33 cellular contexts compared by ENCODE assay signal in genomic region chr2:214601852-214602251, GRCh38.
"Had no signal": no experiment of that assay in that cellular context is flagged by ENCODE, and none has a peak within 500 bp of the region (broad histone marks: within the 10 kb centered on the region; RNA-seq: fewer than 3 reads in every experiment).

No MANE protein-coding gene starts in this region.

- H3K4me3 ChIP-seq: MG63 had no signal

- H3K9ac ChIP-seq: KMS-11 had no signal

- H3K4me2 ChIP-seq: KMS-11 had no signal

- H3K27ac ChIP-seq: KMS-11 had no signal

- DNase-seq: Karpas-422, Kasumi-1, MG63, MM.1S, MV-4-11, NCI-H1048, NCI-H1092, NCI-H1092 treated with DMSO at 0.1 percent for 48 hours, NCI-H1105, NCI-H1105 treated with DMSO at 0.1 percent for 48 hours, NCI-H1417, NCI-H1417 treated with DMSO at 0.1 percent for 48 hours, NCI-H1436, NCI-H1436 treated with DMSO at 0.1 percent for 48 hours, NCI-H146, NCI-H1694, NCI-H1694 treated with DMSO at 0.1 percent for 48 hours, NCI-H187, NCI-H187 treated with DMSO at 0.1 percent for 48 hours, NCI-H1930, NCI-H2029, NCI-H2029 treated with DMSO at 0.1 percent for 48 hours, NCI-H2081, NCI-H2081 treated with DMSO at 0.1 percent for 48 hours, NCI-H2107, NCI-H2227 treated with DMSO at 0.1 percent for 48 hours, NCI-H226, NCI-H345, NCI-H446, NCI-H446 treated with DMSO at 0.1 percent for 48 hours, NCI-H510A, NCI-H510A treated with DMSO at 0.1 percent for 48 hours had no signal

- H3K36me3 ChIP-seq: MG63 had no signal

- H3K27me3 ChIP-seq: MG63 had no signal
